Comparison of ENCODE assay signal across 17 cellular contexts in the genomic region with DNA sequence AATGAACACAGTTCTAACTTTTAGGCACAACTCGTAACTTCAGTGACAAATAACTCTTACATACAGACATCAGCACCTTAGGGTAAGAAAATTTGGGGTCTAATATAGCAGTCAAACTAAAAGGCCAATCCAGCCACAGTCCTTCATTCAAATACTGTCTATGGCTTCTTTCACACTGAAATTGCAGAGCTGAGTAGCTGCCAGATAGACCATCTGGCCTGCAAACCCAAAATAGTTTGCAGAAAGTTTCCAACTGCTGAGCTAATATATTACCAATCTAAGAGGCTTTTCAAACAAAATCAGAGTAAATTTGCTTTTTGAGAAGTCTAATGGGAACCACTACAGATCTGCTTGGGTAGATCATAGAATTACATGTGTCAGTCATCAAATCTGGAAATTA.
"Had no signal": no experiment of that assay in that cellular context is flagged by ENCODE, and none has a peak within 500 bp of the region (broad histone marks: within the 10 kb centered on the region; RNA-seq: fewer than 3 reads in every experiment).

No MANE protein-coding gene starts in this region.

- DNase-seq: activated CD4-positive, alpha-beta T cell treated with anti-CD3 and anti-CD28 coated beads for 1 hour; activated CD4-positive, alpha-beta T cell treated with anti-CD3 and anti-CD28 coated beads, Interleukin-2, amount 10 ng/mL, durations not matched to agents 24 days and 14 days; activated CD4-positive, alpha-beta T cell treated with anti-CD3 and anti-CD28 coated beads, Interleukin-2, amount 50 U/mL, for 48 hours; activated CD8-positive, alpha-beta memory T cell treated with anti-CD3 and anti-CD28 coated beads, Interleukin-2, amount 10 ng/mL, durations not matched to agents 7 days and 5 days; activated effector memory CD4-positive, alpha-beta T cell treated with anti-CD3 and anti-CD28 coated beads, Interleukin-2, amount 50 U/mL, for 16 hours; activated naive CD4-positive, alpha-beta T cell treated with anti-CD3 and anti-CD28 coated beads for 36 hours; activated T-cell treated with anti-CD3 and anti-CD28 coated beads, Interleukin-2, amount 50 U/mL, for 24 hours; KG1; NCI-H1092; NCI-H1417; NCI-H2029 treated with DMSO at 0.1 percent for 48 hours; NCI-H524; PC-3; SHP77 treated with DMSO at 0.1 percent for 48 hours; T-helper 17 cell; T-helper 9 cell had no signal

- ATAC-seq: activated CD8-positive, alpha-beta memory T cell treated with anti-CD3 and anti-CD28 coated beads, Interleukin-2, amount 10 ng/mL, durations not matched to agents 7 days and 5 days; PC-3; T-helper 17 cell; WTC11 had no signal
